12 cellular contexts compared by ENCODE assay signal in genomic region chr1:162035241-162035640, GRCh38. TPM values are rescaled to one million over a fixed set of nuclear protein-coding genes. Genes with fewer than 3 reads are reported as not detected.
DNase-seq lines count a peak whose midpoint lies in the region; ATAC-seq, FAIRE-seq and TF ChIP-seq lines count a peak whose summit lies in the region.
"Had no signal": no experiment of that assay in that cellular context is flagged by ENCODE, and none has a peak within 500 bp of the region (broad histone marks: within the 10 kb centered on the region; RNA-seq: fewer than 3 reads in every experiment).

No MANE protein-coding gene starts in this region.

- H3K4me1 ChIP-seq in endothelial cell of umbilical vein (ENCODE audit: control insufficient read depth, extremely low read depth, insufficient read depth, low read length) = peaks cover 6% of the 10 kb centered on the region

- BruUV-seq in endothelial cell of umbilical vein (replicated peaks; lab: Mats Ljungman, UMichigan) = no TSS peak

- H3K9me3 Mint-ChIP-seq in CD4-positive, alpha-beta T cell = no peaks in the 10 kb centered on the region

- CTCF ChIA-PET in endothelial cell of umbilical vein (lab: Charles Lee) = interaction anchor here (1.0 to 9.5 kb wide), 6 partner anchors 12 to 286 kb away, joined by 3 to 754 read pairs (median 8); partner anchors contain the start of genes DUSP12 and OLFML2B
- CTCF ChIA-PET in CD4-positive, alpha-beta T cell (lab: Charles Lee) = interaction anchor here (4.0 kb wide), 1 partner anchor 242 kb away, joined by 47 read pairs; no protein-coding TSS in a partner anchor

- H3K27me3 Mint-ChIP-seq in CD4-positive, alpha-beta T cell = peaks cover 19% of the 10 kb centered on the region

- FAIRE-seq in endothelial cell of umbilical vein (lab: Jason Lieb, UNC) = peak; percentile 65

- no peak overlapping the region for H3K9ac ChIP-seq in endothelial cell of umbilical vein (replicated peaks; ENCODE audit: extremely low read depth, insufficient read depth, low read length)

- TF ChIP-seq POLR2A in endothelial cell of umbilical vein (IDR thresholded peaks at IDR 0.05; ENCODE audit: low read depth, low read length) = no peak

- no peaks in the 10 kb centered on the region for H3K79me2 ChIP-seq in endothelial cell of umbilical vein (ENCODE audit: control insufficient read depth, insufficient read depth, low read length)

- DNase-seq in A172 (ENCODE audit: low spot score) (peak; percentile 87), COLO668 (lab: John Stamatoyannopoulos, UW; ENCODE audit: unreplicated experiment) (peak; percentile 84), NCI-H2029 (lab: John Stamatoyannopoulos, UW) (peak; percentile 76), endothelial cell of umbilical vein (ENCODE audit: low read depth, low spot score) (peak; percentile 60), NCI-H524 treated with DMSO at 0.1 percent for 48 hours (lab: John Stamatoyannopoulos, UW) (no peak), Right ventricle myocardium superior (no peak)
- no peak for DNase-seq in CD4-positive, alpha-beta T cell
- DNase-seq: activated effector memory CD4-positive, alpha-beta T cell treated with anti-CD3 and anti-CD28 coated beads, Interleukin-2, amount 50 U/mL, for 16 hours; hippocampal formation had no signal

- no peak overlapping the region for H3K4me3 ChIP-seq in endothelial cell of umbilical vein (replicated peaks in 1 of 3; ENCODE audit: insufficient read depth in 1 of 3, low read depth in 1 of 3, low read length in 3 of 3)
- H3K4me3 ChIP-seq: thoracic aorta had no signal

- H4K20me1 ChIP-seq in endothelial cell of umbilical vein (replicated peaks; ENCODE audit: control insufficient read depth, extremely low read depth, insufficient read depth, low read length) = no peaks in the 10 kb centered on the region

- no peaks in the 10 kb centered on the region for H3K36me3 ChIP-seq in endothelial cell of umbilical vein (ENCODE audit: control insufficient read depth in 2 of 2, extremely low read depth in 1 of 2, insufficient read depth in 2 of 2, low read length in 2 of 2)
- H3K36me3 ChIP-seq: thoracic aorta had no signal

- no peak overlapping the region for H3K4me2 ChIP-seq in endothelial cell of umbilical vein (ENCODE audit: insufficient read depth, low read length)

- H3K27ac ChIP-seq in endothelial cell of umbilical vein (ENCODE audit: insufficient read depth, low read depth, low read length) = no peak overlapping the region
- no peak overlapping the region for H3K27ac ChIP-seq in CD4-positive, alpha-beta T cell (ENCODE audit: low read depth, low read length)
- H3K27ac ChIP-seq: thoracic aorta had no signal

- no peaks in the 10 kb centered on the region for H3K4me1 Mint-ChIP-seq in CD4-positive, alpha-beta T cell (ENCODE audit: low read depth)

- no peaks in the 10 kb centered on the region for H3K36me3 Mint-ChIP-seq in CD4-positive, alpha-beta T cell (ENCODE audit: low read depth)

- no peak for TF ChIP-seq CTCF in endothelial cell of umbilical vein (IDR thresholded peaks at IDR 0.05; ENCODE audit: extremely low read depth in 1 of 2, insufficient read depth in 1 of 2, low read depth in 1 of 2, low read length in 2 of 2)
- no peak for TF ChIP-seq CTCF in CD4-positive, alpha-beta T cell (IDR thresholded peaks at IDR 0.05)

- dilution Hi-C loops in endothelial cell of umbilical vein (cut with MboI; ENCODE audit: extremely low pct_ligation_motif_present, low sequenced_read_pairs) = no loop called here

- no peak overlapping the region for H3K27ac Mint-ChIP-seq in CD4-positive, alpha-beta T cell

- no peaks in the 10 kb centered on the region for H3K9me1 ChIP-seq in endothelial cell of umbilical vein (replicated peaks; ENCODE audit: control insufficient read depth, extremely low read depth, insufficient read depth, low read length)

- POLR2A ChIA-PET in endothelial cell of umbilical vein (lab: Charles Lee) = interaction anchor here (0.6 kb wide), 1 partner anchor 264 kb away, joined by 3 read pairs; no protein-coding TSS in a partner anchor
- POLR2A ChIA-PET in CD4-positive, alpha-beta T cell (lab: Charles Lee) = no interaction called here

- ATAC-seq in Right ventricle myocardium superior (ENCODE audit: poor library complexity) = no peak
- ATAC-seq in CD4-positive, alpha-beta T cell (ENCODE audit: poor library complexity) = no peak
- ATAC-seq: Panc1 had no signal

- peaks cover 0 to 13% of the 10 kb centered on the region in 2 experiments for H3K27me3 ChIP-seq in endothelial cell of umbilical vein (ENCODE audit: control insufficient read depth in 2 of 2, insufficient read depth in 2 of 2, low read length in 2 of 2)
- peaks cover 4% of the 10 kb centered on the region for H3K27me3 ChIP-seq in CD4-positive, alpha-beta T cell (ENCODE audit: control insufficient read depth, insufficient read depth, low read length)

- intact Hi-C loops in endothelial cell of umbilical vein (cut with micrococcal nuclease) (loop anchor here (10.0 kb wide), 1 partner anchor 270 kb away; the partner anchor contains the start of gene ATF6), Right ventricle myocardium superior (cut with DNase I) (no loop called here)
- intact Hi-C loops in CD4-positive, alpha-beta T cell (cut with DNase I, micrococcal nuclease) = loop anchor here in 1 of 2 experiments (10.0 kb wide), 1 partner anchor 550 kb away; no protein-coding TSS in a partner anchor

- H2AFZ ChIP-seq in endothelial cell of umbilical vein (ENCODE audit: low read depth, low read length) = no peak overlapping the region

- H3K4me3 Mint-ChIP-seq in CD4-positive, alpha-beta T cell = no peak overlapping the region

- no peaks in the 10 kb centered on the region for H3K9me3 ChIP-seq in endothelial cell of umbilical vein (replicated peaks; ENCODE audit: control insufficient read depth, insufficient read depth, low read length)
- H3K9me3 ChIP-seq in CD4-positive, alpha-beta T cell (ENCODE audit: control insufficient read depth, low read length) = no peaks in the 10 kb centered on the region
- H3K9me3 ChIP-seq: thoracic aorta had no signal

TF ChIP-seq in endothelial cell of umbilical vein, 7 proteins besides CTCF, POLR2A, EP300 and RAD21:
- no peak for TF ChIP-seq FOS (IDR thresholded peaks at IDR 0.05; ENCODE audit: borderline replicate concordance, insufficient read depth, low read length)
- TF ChIP-seq MYC (IDR thresholded peaks at IDR 0.05; ENCODE audit: low read depth, low read length) = peak; percentile 12
- no peak for TF ChIP-seq POLR2AphosphoS5 (IDR thresholded peaks at IDR 0.05; ENCODE audit: insufficient read depth, low read depth, low read length)
- TF ChIP-seq, protein P1, sequence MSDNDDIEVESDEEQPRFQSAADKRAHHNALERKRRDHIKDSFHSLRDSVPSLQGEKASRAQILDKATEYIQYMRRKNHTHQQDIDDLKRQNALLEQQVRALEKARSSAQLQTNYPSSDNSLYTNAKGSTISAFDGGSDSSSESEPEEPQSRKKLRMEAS (IDR thresholded peaks at IDR 0.05; ENCODE audit: insufficient read depth, insufficient read length) = peak; percentile 60

RNA-seq across cellular contexts. Expression of gene OLFML2B, which starts 11.6 kb away (rescaled TPM):
- total RNA-seq in A172 (2014; rRNA removed; shearing (Covaris generic)) = 1.9 and 2.3 TPM in 2 replicates
- total RNA-seq in endothelial cell of umbilical vein (0.51 and 0.62 TPM in 2 replicates), Right ventricle myocardium superior (2.2 TPM)
- 0.18 and 0.58 TPM in 2 replicates for polyA plus RNA-seq in endothelial cell of umbilical vein
- 0.27 and 0.41 TPM in 2 replicates for polyA plus RNA-seq in endothelial cell of umbilical vein (2011; cell fraction: cytosol; rRNA removed)
- 0.14 and 0.49 TPM in 2 replicates for polyA plus RNA-seq in endothelial cell of umbilical vein (2011; cell fraction: nucleus; rRNA removed)
- polyA plus RNA-seq in endothelial cell of umbilical vein (2012) = 0.38 and 0.58 TPM in 2 replicates
- polyA minus RNA-seq in endothelial cell of umbilical vein = 0.15 and 1.7 TPM in 2 replicates
- polyA minus RNA-seq in endothelial cell of umbilical vein (2011; cell fraction: cytosol; rRNA and poly(A)+ RNA removed) = not detected
- not detected in 2 replicates for polyA minus RNA-seq in endothelial cell of umbilical vein (2011; cell fraction: nucleus; rRNA and poly(A)+ RNA removed)
- total RNA-seq in CD4-positive, alpha-beta T cell = under 1 TPM in 1 of 2 experiments, not detected in 1; 0.08 TPM
- total RNA-seq: G401 had no signal

RNA-seq across cellular contexts. Expression of gene NOS1AP, which starts 34.2 kb away (rescaled TPM):
- 1.2 and 2.4 TPM in 2 replicates for total RNA-seq in A172 (2014; rRNA removed; shearing (Covaris generic))
- 3.2 and 5.4 TPM in 2 replicates for total RNA-seq in endothelial cell of umbilical vein
- polyA plus RNA-seq in endothelial cell of umbilical vein = 0.62 and 1.3 TPM in 2 replicates
- polyA plus RNA-seq in endothelial cell of umbilical vein (2011; cell fraction: cytosol; rRNA removed) = 0.65 and 1.0 TPM in 2 replicates
- polyA plus RNA-seq in endothelial cell of umbilical vein (2011; cell fraction: nucleus; rRNA removed) = 5.1 and 5.8 TPM in 2 replicates
- polyA plus RNA-seq in endothelial cell of umbilical vein (2012) = 1.8 and 2.0 TPM in 2 replicates
- polyA minus RNA-seq in endothelial cell of umbilical vein = 2.9 and 3.9 TPM in 2 replicates
- polyA minus RNA-seq in endothelial cell of umbilical vein (2011; cell fraction: cytosol; rRNA and poly(A)+ RNA removed) = 2.5 TPM
- polyA minus RNA-seq in endothelial cell of umbilical vein (2011; cell fraction: nucleus; rRNA and poly(A)+ RNA removed) = 10.6 and 11.1 TPM in 2 replicates
- 4.6 TPM for total RNA-seq in Right ventricle myocardium superior
- not detected for total RNA-seq in CD4-positive, alpha-beta T cell

Comparison
In these comparisons a context has a peak if more than half of its experiments do, and no peak if none do; other contexts are left out.
1. DNase-seq: peak in A172 (single experiment), COLO668 (single experiment), NCI-H2029 (single experiment) and endothelial cell of umbilical vein (single experiment); none in NCI-H524 treated with DMSO at 0.1 percent for 48 hours (single experiment), Right ventricle myocardium superior (single experiment) and CD4-positive, alpha-beta T cell (0 of 10).